Comparison of ENCODE assay signal across 1 cellular context in the genomic region with DNA sequence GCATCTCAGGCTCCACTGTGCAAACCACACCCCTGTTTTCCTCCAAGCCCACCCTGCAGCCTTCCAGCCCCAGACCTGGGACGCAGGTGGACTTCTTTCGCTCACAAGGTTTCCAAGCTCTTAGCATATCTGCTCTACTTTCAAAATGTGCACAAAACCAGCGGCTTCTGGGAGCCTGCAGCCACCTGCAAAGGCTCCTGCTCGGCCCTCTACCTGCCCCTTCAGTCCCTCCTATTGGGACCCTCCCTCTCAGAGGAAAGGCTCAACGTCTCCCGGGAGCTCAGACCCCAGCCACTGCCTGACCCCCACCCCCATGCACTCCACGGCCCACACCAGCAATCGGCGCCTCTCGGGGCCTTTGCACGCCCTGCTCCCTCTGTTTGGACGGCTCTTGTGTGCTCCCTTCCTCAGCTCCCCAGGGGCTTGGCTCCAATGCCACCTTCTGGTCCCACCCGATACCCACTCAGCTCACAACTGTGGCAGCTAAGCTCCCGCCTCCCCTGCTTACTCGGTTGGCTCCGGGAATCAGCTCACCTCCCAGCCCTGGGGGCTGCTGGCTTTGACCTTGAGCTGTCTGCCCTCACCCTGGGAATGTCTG.
TF ChIP-seq lines count a peak whose summit lies in the region.

No MANE protein-coding gene starts in this region.

TF ChIP-seq in A549, 52 proteins besides CTCF, POLR2A, EP300 and RAD21 (continued from another document):
- TF ChIP-seq BHLHE40 (IDR thresholded peaks at IDR 0.05; ENCODE audit: low read depth, low read length) (no peak), RNF2 (IDR thresholded peaks at IDR 0.05; ENCODE audit: borderline replicate concordance, low read depth) (no peak), NFE2L2 (conservative IDR thresholded peaks at IDR 0.05; ENCODE audit: low read length) (no peak), MAZ (IDR thresholded peaks at IDR 0.05; ENCODE audit: borderline replicate concordance, low read depth, low read length) (no peak), RCOR1 (IDR thresholded peaks at IDR 0.05; ENCODE audit: low read depth, low read length) (no peak), HOXB5 (CRISPR knock-in tag; IDR thresholded peaks at IDR 0.05) (no peak), GATA3 (IDR thresholded peaks at IDR 0.05; ENCODE audit: borderline replicate concordance) (no peak), CHD2 (IDR thresholded peaks at IDR 0.05; ENCODE audit: low read length, partially characterized antibody) (no peak), EHMT2 (IDR thresholded peaks at IDR 0.05; ENCODE audit: low read depth) (no peak), JUNB (IDR thresholded peaks at IDR 0.05) (no peak), ZSCAN20 (CRISPR knock-in tag; IDR thresholded peaks at IDR 0.05) (no peak)
- TF ChIP-seq, protein P1, sequence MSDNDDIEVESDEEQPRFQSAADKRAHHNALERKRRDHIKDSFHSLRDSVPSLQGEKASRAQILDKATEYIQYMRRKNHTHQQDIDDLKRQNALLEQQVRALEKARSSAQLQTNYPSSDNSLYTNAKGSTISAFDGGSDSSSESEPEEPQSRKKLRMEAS (IDR thresholded peaks at IDR 0.05), result no peak
- TF ChIP-seq, protein P2, sequence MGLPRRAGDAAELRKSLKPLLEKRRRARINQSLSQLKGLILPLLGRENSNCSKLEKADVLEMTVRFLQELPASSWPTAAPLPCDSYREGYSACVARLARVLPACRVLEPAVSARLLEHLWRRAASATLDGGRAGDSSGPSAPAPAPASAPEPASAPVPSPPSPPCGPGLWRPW (IDR thresholded peaks at IDR 0.05), result no peak
- TF ChIP-seq, protein P3, sequence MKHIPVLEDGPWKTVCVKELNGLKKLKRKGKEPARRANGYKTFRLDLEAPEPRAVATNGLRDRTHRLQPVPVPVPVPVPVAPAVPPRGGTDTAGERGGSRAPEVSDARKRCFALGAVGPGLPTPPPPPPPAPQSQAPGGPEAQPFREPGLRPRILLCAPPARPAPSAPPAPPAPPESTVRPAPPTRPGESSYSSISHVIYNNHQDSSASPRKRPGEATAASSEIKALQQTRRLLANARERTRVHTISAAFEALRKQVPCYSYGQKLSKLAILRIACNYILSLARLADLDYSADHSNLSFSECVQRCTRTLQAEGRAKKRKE (CRISPR knock-in tag; IDR thresholded peaks at IDR 0.05; ENCODE audit: low read depth), result no peak
- TF ChIP-seq, protein P4, sequence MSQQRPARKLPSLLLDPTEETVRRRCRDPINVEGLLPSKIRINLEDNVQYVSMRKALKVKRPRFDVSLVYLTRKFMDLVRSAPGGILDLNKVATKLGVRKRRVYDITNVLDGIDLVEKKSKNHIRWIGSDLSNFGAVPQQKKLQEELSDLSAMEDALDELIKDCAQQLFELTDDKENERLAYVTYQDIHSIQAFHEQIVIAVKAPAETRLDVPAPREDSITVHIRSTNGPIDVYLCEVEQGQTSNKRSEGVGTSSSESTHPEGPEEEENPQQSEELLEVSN (IDR thresholded peaks at IDR 0.05; ENCODE audit: borderline replicate concordance, low read depth), result no peak
TF ChIP-seq in A549: peak in this region for 0.
